14 cellular contexts compared by ENCODE assay signal in the genomic region with DNA sequence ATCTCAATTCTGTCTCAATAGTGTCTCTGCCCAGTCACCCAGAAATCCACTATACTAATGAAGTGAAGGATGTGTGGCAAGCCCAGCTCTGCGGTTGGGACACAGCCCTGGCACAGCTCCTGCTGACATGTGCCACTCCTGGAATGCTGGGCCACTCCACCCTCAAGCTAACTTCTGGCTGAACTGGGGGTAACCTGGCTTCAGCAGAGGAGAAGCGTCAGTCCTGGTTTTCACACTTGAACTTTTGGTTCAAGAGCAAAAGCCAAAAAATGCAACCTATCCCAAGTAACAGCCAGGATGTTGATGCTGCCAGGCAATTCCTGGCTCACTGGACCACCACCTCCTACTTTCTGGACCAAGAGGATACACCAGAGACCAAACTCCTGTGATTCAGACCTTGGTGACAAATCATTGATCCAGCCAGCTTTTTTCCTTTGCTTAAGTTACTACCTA.
DNase-seq lines count a peak whose midpoint lies in the region; ATAC-seq and TF ChIP-seq lines count a peak whose summit lies in the region.
"Had no signal": no experiment of that assay in that cellular context is flagged by ENCODE, and none has a peak within 500 bp of the region (broad histone marks: within the 10 kb centered on the region; RNA-seq: fewer than 3 reads in every experiment).

No MANE protein-coding gene starts in this region.

- H3K14ac ChIP-seq in trophoblast cell (ENCODE audit: low read length), result no peak overlapping the region

- no peaks in the 10 kb centered on the region for H3K9me3 Mint-ChIP-seq in progenitor cell of endocrine pancreas (ENCODE audit: low read depth)
- H3K9me3 Mint-ChIP-seq: stimulated activated naive CD8-positive, alpha-beta T cell treated with anti-CD3 and anti-CD28 coated beads, Interleukin-15, amount 100 ng/mL, for 72 hours had no signal

- H3K27me3 Mint-ChIP-seq in progenitor cell of endocrine pancreas, result no peaks in the 10 kb centered on the region
- H3K27me3 Mint-ChIP-seq: stimulated activated naive CD8-positive, alpha-beta T cell treated with anti-CD3 and anti-CD28 coated beads, Interleukin-15, amount 100 ng/mL, for 72 hours had no signal

- no peak overlapping the region for H2BK12ac ChIP-seq in trophoblast cell (ENCODE audit: low read length)

- ATAC-seq in RWPE2 (ENCODE audit: low read depth) (peak; percentile 73), foreskin keratinocyte (peak; percentile 43)
- ATAC-seq: stimulated activated naive CD8-positive, alpha-beta T cell treated with anti-CD3 and anti-CD28 coated beads, Interleukin-15, amount 100 ng/mL, for 72 hours had no signal

- no peak overlapping the region for H2AFZ ChIP-seq in trophoblast cell (ENCODE audit: insufficient read depth, low read length, poor library complexity)
- H2AFZ ChIP-seq: hepatocyte had no signal

- no peak overlapping the region for H3K27ac Mint-ChIP-seq in progenitor cell of endocrine pancreas
- H3K27ac Mint-ChIP-seq: stimulated activated naive CD8-positive, alpha-beta T cell treated with anti-CD3 and anti-CD28 coated beads, Interleukin-15, amount 100 ng/mL, for 72 hours had no signal

- no peak overlapping the region for H3K18ac ChIP-seq in trophoblast cell (ENCODE audit: low read length)

- peak overlapping the region; percentile 2 for H3K27ac ChIP-seq in RWPE2 (ENCODE audit: poor library complexity, severe bottlenecking)
- H3K27ac ChIP-seq in foreskin keratinocyte, result no peak overlapping the region
- H3K27ac ChIP-seq in trophoblast cell (ENCODE audit: low read depth, low read length), result no peak overlapping the region
- H3K27ac ChIP-seq: hepatocyte had no signal

- H3K4me3 Mint-ChIP-seq in progenitor cell of endocrine pancreas (ENCODE audit: low read depth), result no peak overlapping the region
- H3K4me3 Mint-ChIP-seq: stimulated activated naive CD8-positive, alpha-beta T cell treated with anti-CD3 and anti-CD28 coated beads, Interleukin-15, amount 100 ng/mL, for 72 hours had no signal

- no peak overlapping the region for H3K4ac ChIP-seq in trophoblast cell (ENCODE audit: low read depth, low read length)

- H3K4me1 Mint-ChIP-seq in progenitor cell of endocrine pancreas (ENCODE audit: low read depth), result peaks cover 7% of the 10 kb centered on the region

- H3K23ac ChIP-seq in trophoblast cell (ENCODE audit: low read length), result no peak overlapping the region

- H3K9me3 ChIP-seq in RWPE2 (ENCODE audit: severe bottlenecking) (no peaks in the 10 kb centered on the region), trophoblast cell (ENCODE audit: insufficient read depth, low read depth, low read length) (no peaks in the 10 kb centered on the region)

- H3K36me3 Mint-ChIP-seq in progenitor cell of endocrine pancreas (ENCODE audit: insufficient read depth), result no peaks in the 10 kb centered on the region

- peak overlapping the region; percentile 37 for H2AK5ac ChIP-seq in trophoblast cell (ENCODE audit: low read length)

- no peak overlapping the region for H4K8ac ChIP-seq in trophoblast cell (ENCODE audit: low read depth, low read length)

- H3K36me3 ChIP-seq in RWPE2 (ENCODE audit: low read depth), result no peaks in the 10 kb centered on the region
- no peaks in the 10 kb centered on the region for H3K36me3 ChIP-seq in trophoblast cell (ENCODE audit: control insufficient read depth in 1 of 2, insufficient read depth in 2 of 2, low read length in 2 of 2)
- H3K36me3 ChIP-seq: BLaER1 treated with 17β-estradiol and CSF1 and Interleukin-3, amounts not matched to agents 10 nM and 100 nM had no signal

- TF ChIP-seq CTCF in AG09319 (IDR thresholded peaks at IDR 0.05; ENCODE audit: low read depth, low read length) (no peak), RWPE2 (IDR thresholded peaks at IDR 0.05; ENCODE audit: poor library complexity, severe bottlenecking) (no peak), foreskin keratinocyte (conservative IDR thresholded peaks at IDR 0.05) (no peak), GM20000 (IDR thresholded peaks at IDR 0.05; ENCODE audit: extremely low read depth, missing control alignments) (no peak), progenitor cell of endocrine pancreas (IDR thresholded peaks at IDR 0.05; ENCODE audit: unreplicated experiment) (no peak)

- H2BK5ac ChIP-seq in trophoblast cell (ENCODE audit: low read depth, low read length, poor library complexity), result peak overlapping the region; percentile 56

- WGBS in trophoblast cell (ENCODE audit: extremely low coverage, insufficient coverage, insufficient read length), result no CpG with 5 or more reads among the region's 2 CpGs

- H3K27me3 ChIP-seq in RWPE2 (ENCODE audit: insufficient read depth, poor library complexity, severe bottlenecking) (no peaks in the 10 kb centered on the region), foreskin keratinocyte (no peaks in the 10 kb centered on the region), trophoblast cell (ENCODE audit: insufficient read depth, low read length) (no peaks in the 10 kb centered on the region)
- H3K27me3 ChIP-seq: BLaER1 treated with 17β-estradiol and CSF1 and Interleukin-3, amounts not matched to agents 10 nM and 100 nM; hepatocyte had no signal

- DNase-seq in AG09319 (ENCODE audit: extremely low read depth, low read depth), result peak; percentile 76
- no peak for DNase-seq in RWPE2 (ENCODE audit: low spot score)
- no peak for DNase-seq in foreskin keratinocyte
- peak in 1 of 2 donors; percentile 20 for DNase-seq in trophoblast cell
- DNase-seq in GM20000 (ENCODE audit: low spot score), result no peak
- no peak for DNase-seq in GOT3 (lab: John Stamatoyannopoulos, UW)
- no peak for DNase-seq in progenitor cell of endocrine pancreas (ENCODE audit: low spot score, unreplicated experiment)
- DNase-seq in SKM-1 (lab: John Stamatoyannopoulos, UW; ENCODE audit: unreplicated experiment), result no peak
- DNase-seq: activated T-cell treated with anti-CD3 and anti-CD28 coated beads, Interleukin-2, amount 50 U/mL, for 48 hours; cerebellar nuclear complex; NCI-H146; stimulated activated naive CD8-positive, alpha-beta T cell treated with anti-CD3 and anti-CD28 coated beads, Interleukin-15, amount 100 ng/mL, for 72 hours had no signal

- H3K4me1 ChIP-seq in RWPE2 (ENCODE audit: insufficient read depth, poor library complexity, severe bottlenecking) (peaks cover 6% of the 10 kb centered on the region), foreskin keratinocyte (no peaks in the 10 kb centered on the region), trophoblast cell (ENCODE audit: control insufficient read depth in 1 of 2, insufficient read depth in 2 of 2, low read length in 2 of 2) (peaks cover 3 to 5% of the 10 kb centered on the region in 2 experiments)

- peaks cover 1% of the 10 kb centered on the region for H3K79me2 ChIP-seq in trophoblast cell (ENCODE audit: control insufficient read depth, insufficient read depth, low read length, poor library complexity)
- H3K79me2 ChIP-seq: hepatocyte had no signal

- no peak overlapping the region for H4K12ac ChIP-seq in trophoblast cell (ENCODE audit: low read depth, low read length)

- H4K91ac ChIP-seq in trophoblast cell (ENCODE audit: low read depth, low read length), result no peak overlapping the region

- peak overlapping the region; percentile 31 for H3K9ac ChIP-seq in trophoblast cell (ENCODE audit: low read length)
- H3K9ac ChIP-seq: BLaER1 treated with 17β-estradiol and CSF1 and Interleukin-3, amounts not matched to agents 10 nM and 100 nM had no signal

- H3K4me3 ChIP-seq in RWPE2 (ENCODE audit: severe bottlenecking) (no peak overlapping the region), trophoblast cell (ENCODE audit: low read depth, low read length) (no peak overlapping the region)
- H3K4me3 ChIP-seq: BLaER1 treated with 17β-estradiol and CSF1 and Interleukin-3, amounts not matched to agents 10 nM and 100 nM; hepatocyte had no signal

- H2BK120ac ChIP-seq in trophoblast cell (ENCODE audit: insufficient read depth, low read length, poor library complexity), result peak overlapping the region; percentile 88

- H3K4me2 ChIP-seq in trophoblast cell (ENCODE audit: low read length), result no peak overlapping the region
- H3K4me2 ChIP-seq: hepatocyte had no signal

- H3K79me1 ChIP-seq in trophoblast cell (ENCODE audit: low read length), result peaks cover 2% of the 10 kb centered on the region
